In the genomic region with DNA sequence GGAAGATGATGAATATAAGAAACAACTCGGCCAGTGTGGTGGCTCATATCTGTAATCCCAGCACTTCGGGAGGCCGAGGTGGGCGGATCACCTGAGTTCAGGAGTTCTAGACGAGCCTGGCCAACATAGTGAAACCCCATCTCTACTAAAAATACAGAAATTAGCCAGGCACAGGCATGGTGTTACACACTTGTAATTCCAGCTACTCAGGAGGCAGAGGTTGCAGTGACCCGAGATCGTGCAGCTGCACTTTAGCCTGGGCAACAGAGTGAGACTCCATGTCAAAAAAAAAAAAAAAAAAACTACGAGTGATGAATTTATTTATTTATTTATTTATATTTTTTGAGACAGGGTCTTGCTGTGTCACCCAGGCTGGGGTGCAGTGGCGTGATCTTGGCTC, we compare ENCODE assay signal across 6 cellular contexts. TPM values are rescaled to one million over a fixed set of nuclear protein-coding genes. Genes with fewer than 3 reads are reported as not detected.
"Had no signal": no experiment of that assay in that cellular context is flagged by ENCODE, and none has a peak within 500 bp of the region (broad histone marks: within the 10 kb centered on the region; RNA-seq: fewer than 3 reads in every experiment).

No MANE protein-coding gene starts in this region.

RNA-seq across cellular contexts. Expression of gene SLC23A1, which starts 35.2 kb away (rescaled TPM):
- total RNA-seq: GM23338, H1, H9, HFFc6, HT1080 had no signal
- polyA plus RNA-seq: H1, IgD-negative memory B cell had no signal

RNA-seq across cellular contexts. Expression of gene MZB1, which starts 41.9 kb away (rescaled TPM):
- total RNA-seq: HT1080 had no signal
